ENCODE assay signal across 12 cellular contexts in the genomic region with DNA sequence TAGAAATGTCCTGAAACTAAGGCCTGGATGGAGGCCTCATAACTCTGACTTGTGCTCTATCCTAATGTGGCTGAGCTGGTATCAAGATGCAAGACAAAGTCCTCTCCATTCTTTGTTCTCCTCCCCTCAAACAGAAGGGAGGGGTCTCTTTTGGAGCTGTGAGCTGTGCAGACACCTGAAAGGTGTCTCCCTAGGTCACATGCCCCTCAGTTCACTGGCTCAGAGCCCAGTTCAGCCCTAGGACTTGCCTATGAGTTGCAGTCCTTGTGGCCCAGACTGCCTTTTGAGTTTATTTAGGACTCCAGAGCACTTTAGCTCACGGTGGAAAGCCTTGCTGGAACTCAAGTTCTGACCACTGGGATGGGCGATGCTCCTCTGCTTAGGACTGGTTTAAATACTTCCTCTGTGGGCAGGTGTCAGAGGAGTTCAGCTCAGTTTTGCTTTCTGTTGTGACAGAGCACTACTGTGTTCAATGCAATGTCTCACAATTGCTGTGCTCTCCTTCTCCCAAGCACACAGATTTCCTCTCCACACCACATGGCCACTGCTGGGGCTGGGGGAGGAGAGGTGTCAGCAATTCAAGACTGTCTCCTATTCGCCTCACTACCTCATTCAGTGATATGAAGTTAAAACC.
DNase-seq lines count a peak whose midpoint lies in the region; ATAC-seq and TF ChIP-seq lines count a peak whose summit lies in the region.
"Had no signal": no experiment of that assay in that cellular context is flagged by ENCODE, and none has a peak within 500 bp of the region (broad histone marks: within the 10 kb centered on the region; RNA-seq: fewer than 3 reads in every experiment).

No MANE protein-coding gene starts in this region.

- DNase-seq in GM23338 (ENCODE audit: low spot score) (no peak), NCI-H1436 treated with DMSO at 0.1 percent for 48 hours (lab: John Stamatoyannopoulos, UW) (no peak), BE2C (no peak), esophagus muscularis mucosa (ENCODE audit: extremely low spot score) (no peak), ovary (no peak)
- DNase-seq in stimulated activated effector memory CD8-positive, alpha-beta T cell treated with anti-CD3 and anti-CD28 coated beads, Interleukin-12 subunit alpha, Interleukin-12 subunit beta, amount 100 ng/mL, for 72 hours (ENCODE audit: low spot score in 2 of 2), result no peak
- DNase-seq: DMS79 treated with DMSO at 0.1 percent for 48 hours had no signal

- H3K4me3 ChIP-seq in GM23338, result no peak overlapping the region
- no peak overlapping the region for H3K4me3 ChIP-seq in BE2C (ENCODE audit: low read depth, low read length)
- H3K4me3 ChIP-seq in esophagus muscularis mucosa, result no peak overlapping the region
- no peak overlapping the region for H3K4me3 ChIP-seq in ovary
- H3K4me3 ChIP-seq: HAP-1, smooth muscle cell had no signal

- H3F3A ChIP-seq in GM23338 (replicated peaks; ENCODE audit: low read depth), result no peaks in the 10 kb centered on the region

- intact Hi-C loops in esophagus muscularis mucosa (cut with DNase I), result no loop called here
- intact Hi-C loops in ovary (cut with DNase I), result no loop called here

- peaks cover 3% of the 10 kb centered on the region; the same call in 1 of the 3 replicates for H3K4me1 Mint-ChIP-seq in GM23338
- H3K4me1 Mint-ChIP-seq in stimulated activated effector memory CD8-positive, alpha-beta T cell treated with anti-CD3 and anti-CD28 coated beads, Interleukin-12 subunit alpha, Interleukin-12 subunit beta, amount 100 ng/mL, for 72 hours, result no peaks in the 10 kb centered on the region

- no peak for ATAC-seq in GM23338
- peak; percentile 92 for ATAC-seq in HG03196 (IDR thresholded peaks at IDR 0.05; ENCODE audit: unreplicated experiment)
- peak; percentile 32 for ATAC-seq in stimulated activated effector memory CD8-positive, alpha-beta T cell treated with anti-CD3 and anti-CD28 coated beads, Interleukin-12 subunit alpha, Interleukin-12 subunit beta, amount 100 ng/mL, for 72 hours

- no peaks in the 10 kb centered on the region for H3K4me1 ChIP-seq in GM23338 (ENCODE audit: insufficient read depth)
- no peaks in the 10 kb centered on the region for H3K4me1 ChIP-seq in BE2C
- H3K4me1 ChIP-seq in esophagus muscularis mucosa, result no peaks in the 10 kb centered on the region
- H3K4me1 ChIP-seq in ovary (ENCODE audit: insufficient read depth), result no peaks in the 10 kb centered on the region
- H3K4me1 ChIP-seq: HAP-1 had no signal

- WGBS in esophagus muscularis mucosa, result 84% methylated on average over 3 of the region's 3 CpGs
- WGBS in ovary, 3 donors, result 80 to 95% (median 95%) methylated on average over 3 of the region's 3 CpGs

- TF ChIP-seq POLR2A in GM19099 (IDR thresholded peaks at IDR 0.05; ENCODE audit: extremely low read depth, insufficient read length, low read depth) (peak; percentile 38), esophagus muscularis mucosa (IDR thresholded peaks at IDR 0.05; ENCODE audit: low read depth) (no peak), ovary (IDR thresholded peaks at IDR 0.05) (no peak)

- H3K27me3 ChIP-seq in GM23338 (ENCODE audit: insufficient read depth) (no peaks in the 10 kb centered on the region), BE2C (peaks cover 4% of the 10 kb centered on the region), esophagus muscularis mucosa (no peaks in the 10 kb centered on the region), ovary (no peaks in the 10 kb centered on the region)

- no peak for TF ChIP-seq CTCF in GM23338 (conservative IDR thresholded peaks at IDR 0.05; ENCODE audit: low read depth in 2 of 2)
- TF ChIP-seq CTCF in BE2C (IDR thresholded peaks at IDR 0.05; ENCODE audit: low read depth, low read length), result no peak
- no peak for TF ChIP-seq CTCF in esophagus muscularis mucosa (IDR thresholded peaks at IDR 0.05)
- no peak for TF ChIP-seq CTCF in ovary (IDR thresholded peaks at IDR 0.05)

- H3K27ac ChIP-seq in GM23338 (ENCODE audit: low read depth) (no peak overlapping the region), esophagus muscularis mucosa (replicated peaks in 1 of 4) (no peak overlapping the region), ovary (no peak overlapping the region)

- H3K9me3 Mint-ChIP-seq in GM23338, result no peaks in the 10 kb centered on the region
- peaks cover 5% of the 10 kb centered on the region for H3K9me3 Mint-ChIP-seq in stimulated activated effector memory CD8-positive, alpha-beta T cell treated with anti-CD3 and anti-CD28 coated beads, Interleukin-12 subunit alpha, Interleukin-12 subunit beta, amount 100 ng/mL, for 72 hours
- H3K9me3 Mint-ChIP-seq: T-helper 1 cell treated with Interleukin-12 subunit alpha and Interleukin-12 subunit beta and Interleukin-4 antibody, amounts not matched to agents 30 μg/mL and 1 μg/mL, for 36 hours had no signal

- H3K36me3 ChIP-seq in GM23338 (ENCODE audit: insufficient read depth), result no peaks in the 10 kb centered on the region
- no peaks in the 10 kb centered on the region for H3K36me3 ChIP-seq in BE2C
- no peaks in the 10 kb centered on the region for H3K36me3 ChIP-seq in esophagus muscularis mucosa
- H3K36me3 ChIP-seq in ovary, result no peaks in the 10 kb centered on the region
- H3K36me3 ChIP-seq: HAP-1 had no signal

- no peaks in the 10 kb centered on the region for H4K20me1 ChIP-seq in GM23338 (replicated peaks; ENCODE audit: insufficient read depth)

- TF ChIP-seq EP300 in esophagus muscularis mucosa (IDR thresholded peaks at IDR 0.05), result no peak
- no peak for TF ChIP-seq EP300 in ovary (IDR thresholded peaks at IDR 0.05)

- peak overlapping the region; percentile 28; the same call in 1 of the 2 replicates for H2AFZ ChIP-seq in GM23338

- H3K27me3 Mint-ChIP-seq in GM23338 (ENCODE audit: insufficient read depth, low read depth, poor library complexity), result no peaks in the 10 kb centered on the region

- H3K36me3 Mint-ChIP-seq in GM23338 (ENCODE audit: low read depth), result no peaks in the 10 kb centered on the region
- H3K36me3 Mint-ChIP-seq in stimulated activated effector memory CD8-positive, alpha-beta T cell treated with anti-CD3 and anti-CD28 coated beads, Interleukin-12 subunit alpha, Interleukin-12 subunit beta, amount 100 ng/mL, for 72 hours, result no peaks in the 10 kb centered on the region

- H3K4me2 ChIP-seq in GM23338, result no peak overlapping the region
- H3K4me2 ChIP-seq: smooth muscle cell had no signal

- no peaks in the 10 kb centered on the region for H3K9me2 ChIP-seq in GM23338 (ENCODE audit: insufficient read depth)

- no peak overlapping the region for H3K4me3 Mint-ChIP-seq in GM23338
- no peak overlapping the region for H3K4me3 Mint-ChIP-seq in stimulated activated effector memory CD8-positive, alpha-beta T cell treated with anti-CD3 and anti-CD28 coated beads, Interleukin-12 subunit alpha, Interleukin-12 subunit beta, amount 100 ng/mL, for 72 hours
- H3K4me3 Mint-ChIP-seq: T-helper 1 cell treated with Interleukin-12 subunit alpha and Interleukin-12 subunit beta and Interleukin-4 antibody, amounts not matched to agents 30 μg/mL and 1 μg/mL, for 36 hours had no signal

- no peaks in the 10 kb centered on the region for H3K79me2 ChIP-seq in GM23338 (replicated peaks; ENCODE audit: insufficient read depth)

- no peaks in the 10 kb centered on the region for H3K9me3 ChIP-seq in BE2C
- H3K9me3 ChIP-seq in esophagus muscularis mucosa, result no peaks in the 10 kb centered on the region
- no peaks in the 10 kb centered on the region for H3K9me3 ChIP-seq in ovary
- H3K9me3 ChIP-seq: HAP-1 had no signal

- H3K27ac Mint-ChIP-seq in GM23338, result no peak overlapping the region
- no peak overlapping the region for H3K27ac Mint-ChIP-seq in stimulated activated effector memory CD8-positive, alpha-beta T cell treated with anti-CD3 and anti-CD28 coated beads, Interleukin-12 subunit alpha, Interleukin-12 subunit beta, amount 100 ng/mL, for 72 hours
- H3K27ac Mint-ChIP-seq: T-helper 1 cell treated with Interleukin-12 subunit alpha and Interleukin-12 subunit beta and Interleukin-4 antibody, amounts not matched to agents 30 μg/mL and 1 μg/mL, for 36 hours had no signal

TF ChIP-seq in GM23338, 12 proteins besides CTCF, POLR2A, EP300 and RAD21 (continues in another document):
- no peak for TF ChIP-seq CREB1 (CRISPR knock-in tag; IDR thresholded peaks at IDR 0.05; ENCODE audit: low read depth)
- TF ChIP-seq, protein P1, sequence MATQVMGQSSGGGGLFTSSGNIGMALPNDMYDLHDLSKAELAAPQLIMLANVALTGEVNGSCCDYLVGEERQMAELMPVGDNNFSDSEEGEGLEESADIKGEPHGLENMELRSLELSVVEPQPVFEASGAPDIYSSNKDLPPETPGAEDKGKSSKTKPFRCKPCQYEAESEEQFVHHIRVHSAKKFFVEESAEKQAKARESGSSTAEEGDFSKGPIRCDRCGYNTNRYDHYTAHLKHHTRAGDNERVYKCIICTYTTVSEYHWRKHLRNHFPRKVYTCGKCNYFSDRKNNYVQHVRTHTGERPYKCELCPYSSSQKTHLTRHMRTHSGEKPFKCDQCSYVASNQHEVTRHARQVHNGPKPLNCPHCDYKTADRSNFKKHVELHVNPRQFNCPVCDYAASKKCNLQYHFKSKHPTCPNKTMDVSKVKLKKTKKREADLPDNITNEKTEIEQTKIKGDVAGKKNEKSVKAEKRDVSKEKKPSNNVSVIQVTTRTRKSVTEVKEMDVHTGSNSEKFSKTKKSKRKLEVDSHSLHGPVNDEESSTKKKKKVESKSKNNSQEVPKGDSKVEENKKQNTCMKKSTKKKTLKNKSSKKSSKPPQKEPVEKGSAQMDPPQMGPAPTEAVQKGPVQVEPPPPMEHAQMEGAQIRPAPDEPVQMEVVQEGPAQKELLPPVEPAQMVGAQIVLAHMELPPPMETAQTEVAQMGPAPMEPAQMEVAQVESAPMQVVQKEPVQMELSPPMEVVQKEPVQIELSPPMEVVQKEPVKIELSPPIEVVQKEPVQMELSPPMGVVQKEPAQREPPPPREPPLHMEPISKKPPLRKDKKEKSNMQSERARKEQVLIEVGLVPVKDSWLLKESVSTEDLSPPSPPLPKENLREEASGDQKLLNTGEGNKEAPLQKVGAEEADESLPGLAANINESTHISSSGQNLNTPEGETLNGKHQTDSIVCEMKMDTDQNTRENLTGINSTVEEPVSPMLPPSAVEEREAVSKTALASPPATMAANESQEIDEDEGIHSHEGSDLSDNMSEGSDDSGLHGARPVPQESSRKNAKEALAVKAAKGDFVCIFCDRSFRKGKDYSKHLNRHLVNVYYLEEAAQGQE (IDR thresholded peaks at IDR 0.05; ENCODE audit: unreplicated experiment), result no peak
- no peak for TF ChIP-seq EZH2 (IDR thresholded peaks at IDR 0.05; ENCODE audit: low read depth, unreplicated experiment)
- TF ChIP-seq STAT1 (IDR thresholded peaks at IDR 0.05; ENCODE audit: unreplicated experiment), result no peak
- TF ChIP-seq JUNB (IDR thresholded peaks at IDR 0.05; ENCODE audit: unreplicated experiment), result no peak
- no peak for TF ChIP-seq ZNF331 (CRISPR knock-in tag; IDR thresholded peaks at IDR 0.05; ENCODE audit: low read depth)
- TF ChIP-seq ZNF114 (CRISPR knock-in tag; IDR thresholded peaks at IDR 0.05), result no peak
